In genomic region chrX:1612641-1613286, GRCh38 we compare ENCODE assay signal across 30 cellular contexts. TPM values are rescaled to one million over a fixed set of nuclear protein-coding genes. Genes with fewer than 3 reads are reported as not detected.
"Had no signal": no experiment of that assay in that cellular context is flagged by ENCODE, and none has a peak within 500 bp of the region (broad histone marks: within the 10 kb centered on the region; RNA-seq: fewer than 3 reads in every experiment).

No MANE protein-coding gene starts in this region.

- H3K27me3 Mint-ChIP-seq: type B pancreatic cell had no signal

- H3K27ac Mint-ChIP-seq: endodermal cell; memory B cell; natural killer cell; stimulated activated effector memory CD8-positive, alpha-beta T cell treated with anti-CD3 and anti-CD28 coated beads, Interleukin-12 subunit alpha, Interleukin-12 subunit beta, amount 100 ng/mL, for 72 hours; type B pancreatic cell had no signal

- DNase-seq: dorsolateral prefrontal cortex; effector CD4-positive, alpha-beta T cell; endodermal cell; foreskin fibroblast; gastrocnemius medialis; head of caudate nucleus; kidney; natural killer cell; nucleus accumbens; right cardiac atrium; sigmoid colon; stimulated activated CD4-positive, alpha-beta T cell treated with anti-CD3 and anti-CD28 coated beads, Interleukin-2, amount 100 ng/mL, for 24 hours; stimulated activated CD4-positive, alpha-beta T cell treated with anti-CD3 and anti-CD28 coated beads, Interleukin-4, amount 100 ng/mL, for 24 hours; stimulated activated naive CD8-positive, alpha-beta T cell treated with anti-CD3 and anti-CD28 coated beads, Interleukin-15, Interleukin-2, amounts not matched to agents 100 U/mL and 50 U/mL, for 24 hours; substantia nigra; testis; tibial artery had no signal

- H3K4me3 ChIP-seq: dorsolateral prefrontal cortex, gastrocnemius medialis, lung, prostate gland, sigmoid colon, testis, tibial artery had no signal

- H3K36me3 Mint-ChIP-seq: memory B cell, natural killer cell, type B pancreatic cell had no signal

- H3K36me3 ChIP-seq: gastrocnemius medialis, prostate gland, sigmoid colon, tibial artery had no signal

- ATAC-seq: esophagus mucosa; gastrocnemius medialis; left lobe of liver; natural killer cell; right cardiac atrium; stimulated activated effector memory CD8-positive, alpha-beta T cell treated with anti-CD3 and anti-CD28 coated beads, Interleukin-12 subunit alpha, Interleukin-12 subunit beta, amount 100 ng/mL, for 72 hours; stimulated activated naive CD8-positive, alpha-beta T cell treated with anti-CD3 and anti-CD28 coated beads, Interleukin-15, Interleukin-2, amounts not matched to agents 100 U/mL and 50 U/mL, for 24 hours had no signal

- H3K4me3 Mint-ChIP-seq: endodermal cell; memory B cell; natural killer cell; neural crest cell; stimulated activated effector memory CD8-positive, alpha-beta T cell treated with anti-CD3 and anti-CD28 coated beads, Interleukin-12 subunit alpha, Interleukin-12 subunit beta, amount 100 ng/mL, for 72 hours; type B pancreatic cell had no signal

- H3K27me3 ChIP-seq: gastrocnemius medialis, sigmoid colon, testis, tibial artery had no signal

- H3K9me3 Mint-ChIP-seq: endodermal cell; memory B cell; natural killer cell; neural crest cell; stimulated activated effector memory CD8-positive, alpha-beta T cell treated with anti-CD3 and anti-CD28 coated beads, Interleukin-12 subunit alpha, Interleukin-12 subunit beta, amount 100 ng/mL, for 72 hours; type B pancreatic cell had no signal

- H3K4me1 Mint-ChIP-seq: neural crest cell; stimulated activated effector memory CD8-positive, alpha-beta T cell treated with anti-CD3 and anti-CD28 coated beads, Interleukin-12 subunit alpha, Interleukin-12 subunit beta, amount 100 ng/mL, for 72 hours had no signal

- H3K9me3 ChIP-seq: gastrocnemius medialis, prostate gland, sigmoid colon, testis, tibial artery had no signal

- H3K27ac ChIP-seq: dorsolateral prefrontal cortex, epithelial cell of prostate, gastrocnemius medialis, prostate gland, sigmoid colon, testis, tibial artery had no signal

RNA-seq across cellular contexts. Expression of gene ASMT, which starts 2.1 kb away (rescaled TPM):
- total RNA-seq: endodermal cell, esophagus mucosa, gastrocnemius medialis, glomerular endothelial cell, left lobe of liver, liver, osteocyte, right cardiac atrium, sigmoid colon, skeletal muscle tissue had no signal
